In the genomic region with DNA sequence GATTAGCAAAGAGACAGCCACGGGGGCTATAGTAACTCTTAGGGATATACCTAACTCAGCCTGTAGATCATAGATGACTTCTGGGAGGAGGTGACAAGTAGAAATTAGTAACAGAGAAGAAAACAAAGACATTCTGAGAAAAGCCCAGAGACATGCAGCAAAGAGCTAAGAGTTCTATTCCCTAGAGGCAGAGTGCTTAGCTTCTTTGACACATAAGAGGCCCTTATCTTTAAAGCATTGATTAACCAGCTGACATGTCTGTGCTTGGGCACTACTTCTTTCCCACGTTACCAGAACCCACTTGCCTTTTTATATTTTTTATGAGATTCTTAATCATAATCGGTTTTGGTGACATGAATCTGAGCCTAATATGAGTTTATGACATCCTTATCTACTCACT, we compare ENCODE assay signal across 2 cellular contexts.
TF ChIP-seq lines count a peak whose summit lies in the region.

No MANE protein-coding gene starts in this region.

TF ChIP-seq in HEK293, 187 proteins besides CTCF, POLR2A, EP300 and RAD21 (continued from another document):
- TF ChIP-seq ZNF23 (tag by site-specific recombination; IDR thresholded peaks at IDR 0.05; ENCODE audit: borderline replicate concordance) = no peak
- TF ChIP-seq ZBTB20 (tag by site-specific recombination; IDR thresholded peaks at IDR 0.05) = no peak

TF ChIP-seq in neural cell, 6 proteins besides CTCF, POLR2A, EP300 and RAD21 (continued from another document):
- TF ChIP-seq, protein P1, sequence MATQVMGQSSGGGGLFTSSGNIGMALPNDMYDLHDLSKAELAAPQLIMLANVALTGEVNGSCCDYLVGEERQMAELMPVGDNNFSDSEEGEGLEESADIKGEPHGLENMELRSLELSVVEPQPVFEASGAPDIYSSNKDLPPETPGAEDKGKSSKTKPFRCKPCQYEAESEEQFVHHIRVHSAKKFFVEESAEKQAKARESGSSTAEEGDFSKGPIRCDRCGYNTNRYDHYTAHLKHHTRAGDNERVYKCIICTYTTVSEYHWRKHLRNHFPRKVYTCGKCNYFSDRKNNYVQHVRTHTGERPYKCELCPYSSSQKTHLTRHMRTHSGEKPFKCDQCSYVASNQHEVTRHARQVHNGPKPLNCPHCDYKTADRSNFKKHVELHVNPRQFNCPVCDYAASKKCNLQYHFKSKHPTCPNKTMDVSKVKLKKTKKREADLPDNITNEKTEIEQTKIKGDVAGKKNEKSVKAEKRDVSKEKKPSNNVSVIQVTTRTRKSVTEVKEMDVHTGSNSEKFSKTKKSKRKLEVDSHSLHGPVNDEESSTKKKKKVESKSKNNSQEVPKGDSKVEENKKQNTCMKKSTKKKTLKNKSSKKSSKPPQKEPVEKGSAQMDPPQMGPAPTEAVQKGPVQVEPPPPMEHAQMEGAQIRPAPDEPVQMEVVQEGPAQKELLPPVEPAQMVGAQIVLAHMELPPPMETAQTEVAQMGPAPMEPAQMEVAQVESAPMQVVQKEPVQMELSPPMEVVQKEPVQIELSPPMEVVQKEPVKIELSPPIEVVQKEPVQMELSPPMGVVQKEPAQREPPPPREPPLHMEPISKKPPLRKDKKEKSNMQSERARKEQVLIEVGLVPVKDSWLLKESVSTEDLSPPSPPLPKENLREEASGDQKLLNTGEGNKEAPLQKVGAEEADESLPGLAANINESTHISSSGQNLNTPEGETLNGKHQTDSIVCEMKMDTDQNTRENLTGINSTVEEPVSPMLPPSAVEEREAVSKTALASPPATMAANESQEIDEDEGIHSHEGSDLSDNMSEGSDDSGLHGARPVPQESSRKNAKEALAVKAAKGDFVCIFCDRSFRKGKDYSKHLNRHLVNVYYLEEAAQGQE (IDR thresholded peaks at IDR 0.05; ENCODE audit: borderline replicate concordance) = no peak
- TF ChIP-seq SMC3 (conservative IDR thresholded peaks at IDR 0.05; ENCODE audit: poor library complexity) = no peak
- no peak for TF ChIP-seq EZH2 (IDR thresholded peaks at IDR 0.05; ENCODE audit: borderline replicate concordance, insufficient read depth, low read length, poor library complexity, severe bottlenecking)
